ENCODE assay signal across 8 cellular contexts in genomic region chr17:77372444-77373297, GRCh38.
DNase-seq lines count a peak whose midpoint lies in the region; ATAC-seq, FAIRE-seq and TF ChIP-seq lines count a peak whose summit lies in the region.

No MANE protein-coding gene starts in this region.

- H3K4me1 ChIP-seq in iPS-15b (ENCODE audit: control insufficient read depth, insufficient read depth, low read length), result peaks cover 23% of the 10 kb centered on the region

- H3K27me3 Mint-ChIP-seq in IgD-negative memory B cell, result no peaks in the 10 kb centered on the region
- peaks cover 16% of the 10 kb centered on the region for H3K27me3 Mint-ChIP-seq in brain

- H3K4me1 Mint-ChIP-seq in IgD-negative memory B cell, result peaks cover 18 to 22% (median 20%) of the 10 kb centered on the region in 3 donors
- H3K4me1 Mint-ChIP-seq in brain, result peaks cover 61% of the 10 kb centered on the region

- CTCF ChIA-PET in AG04449 (lab: Yijun Ruan, JAX), result interaction anchor here (1.2 kb wide), 1 partner anchor 58 kb away, joined by 3 read pairs; no protein-coding TSS in a partner anchor

- H3K4me3 ChIP-seq in AG04449 (ENCODE audit: low read depth, low read length) (peak overlapping the region; percentile 79), iPS-15b (ENCODE audit: low read depth, low read length) (peak overlapping the region; percentile 59), skeletal muscle cell (ENCODE audit: low read depth, low read length) (peak overlapping the region; percentile 91)

- TF ChIP-seq CTCF in AG04449 (IDR thresholded peaks at IDR 0.05; ENCODE audit: insufficient read depth, low read length, missing control alignments), result peak; percentile 5
- no peak for TF ChIP-seq CTCF in brain (conservative IDR thresholded peaks at IDR 0.05)
- no peak for TF ChIP-seq CTCF in D721Med (IDR thresholded peaks at IDR 0.05; ENCODE audit: insufficient read depth, missing control alignments)

- POLR2A ChIA-PET in AG04449 (lab: Yijun Ruan, JAX), result interaction anchor here (0.6 to 1.0 kb wide), 2 partner anchors 19 to 55 kb away, joined by 3 read pairs; no protein-coding TSS in a partner anchor

- H3K27me3 ChIP-seq in iPS-15b (ENCODE audit: control insufficient read depth, insufficient read depth, low read length), result no peaks in the 10 kb centered on the region

- peak overlapping the region; percentile 49 to 90 (median 82) for H3K4me3 Mint-ChIP-seq in IgD-negative memory B cell
- peak overlapping the region; percentile 63 to 88 (median 77) for H3K4me3 Mint-ChIP-seq in brain

- no peak for FAIRE-seq in D721Med (lab: Jason Lieb, UNC)

- H3K9me3 ChIP-seq in iPS-15b (ENCODE audit: control insufficient read depth, insufficient read depth, low read length), result no peaks in the 10 kb centered on the region

- H3K36me3 ChIP-seq in iPS-15b (ENCODE audit: control insufficient read depth, insufficient read depth, low read length), result no peaks in the 10 kb centered on the region

- H3K36me3 Mint-ChIP-seq in IgD-negative memory B cell, result no peaks in the 10 kb centered on the region
- H3K36me3 Mint-ChIP-seq in brain, result no peaks in the 10 kb centered on the region

- peak; percentile 73 for ATAC-seq in GM19035 (IDR thresholded peaks at IDR 0.05; ENCODE audit: unreplicated experiment)

- peak overlapping the region; percentile 5 for H3K9ac ChIP-seq in iPS-15b (ENCODE audit: low read depth, low read length)

- H3K27ac Mint-ChIP-seq in IgD-negative memory B cell, result peak overlapping the region in 1 of 3 donors; percentile 69
- peak overlapping the region in 4 of 5 experiments; percentile 67 to 87 (median 78) for H3K27ac Mint-ChIP-seq in brain

- H3K9me3 Mint-ChIP-seq in IgD-negative memory B cell, result no peaks in the 10 kb centered on the region
- peaks cover 0 to 10% (median 0%) of the 10 kb centered on the region in 5 experiments for H3K9me3 Mint-ChIP-seq in brain

- no peak for DNase-seq in AG04449 (ENCODE audit: low read depth, low spot score)
- DNase-seq in T-helper 2 cell, result peak; percentile 34 to 84 (median 52)
- DNase-seq in skeletal muscle cell (ENCODE audit: low read depth), result peak; percentile 68
- DNase-seq in D721Med (ENCODE audit: insufficient read length, low spot score), result no peak

Comparison
In these comparisons a context has a peak if more than half of its experiments do, and no peak if none do; other contexts are left out.
1. DNase-seq: peak in T-helper 2 cell (5 of 5) and skeletal muscle cell (single experiment); none in AG04449 (single experiment) and D721Med (single experiment).
2. Peak in every context shown above with its lines, with median percentiles within 50 percentile points of each other: H3K4me3 ChIP-seq.